17 cellular contexts compared by ENCODE assay signal in the genomic region with DNA sequence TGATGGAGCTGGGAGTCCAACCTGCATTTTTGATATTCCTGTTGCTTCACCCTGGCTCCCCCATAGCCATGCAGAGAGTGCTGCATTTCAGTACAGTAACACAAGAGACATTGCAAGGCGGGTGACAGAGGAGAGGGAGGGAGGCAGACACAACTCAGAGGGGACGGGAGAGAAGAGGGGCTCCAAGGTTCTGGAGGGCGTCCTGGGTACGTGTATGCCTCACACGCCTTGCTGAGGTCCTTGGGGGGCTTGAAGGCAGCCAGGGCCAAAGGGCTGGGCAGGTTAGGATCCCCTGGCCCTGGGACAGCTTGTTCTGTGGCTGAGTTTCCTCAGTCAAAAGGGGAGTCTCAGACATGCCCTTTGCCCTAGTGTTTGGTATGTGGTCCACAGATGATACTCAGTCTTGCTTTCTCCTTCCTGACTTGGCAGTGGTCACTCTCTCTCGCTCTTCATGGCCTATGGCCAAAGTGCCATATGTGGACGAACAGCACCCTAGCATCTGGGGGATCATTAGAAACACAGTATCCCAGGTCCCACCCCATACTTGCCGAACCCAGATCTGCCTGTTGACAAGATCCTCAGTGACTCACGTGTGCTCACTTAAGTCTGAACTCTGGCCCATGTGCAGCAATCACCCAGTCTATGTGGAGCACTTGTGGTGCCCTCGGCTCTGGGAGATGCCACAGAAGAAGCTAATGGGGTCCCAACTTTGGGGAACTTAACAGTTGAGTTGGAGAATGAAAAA. TPM values are rescaled to one million over a fixed set of nuclear protein-coding genes. Genes with fewer than 3 reads are reported as not detected.
"Had no signal": no experiment of that assay in that cellular context is flagged by ENCODE, and none has a peak within 500 bp of the region (broad histone marks: within the 10 kb centered on the region; RNA-seq: fewer than 3 reads in every experiment).

No MANE protein-coding gene starts in this region.

- FAIRE-seq: keratinocyte had no signal

- DNase-seq: activated CD4-positive, alpha-beta T cell treated with anti-CD3 and anti-CD28 coated beads, Interleukin-2, amount 50 U/mL, for 1 hour; activated T-cell treated with anti-CD3 and anti-CD28 coated beads for 4 hours; anterior cingulate cortex; brain microvascular endothelial cell; cortex of kidney; effector CD8-positive, alpha-beta T cell; mammary epithelial cell; natural killer cell had no signal

- ATAC-seq: activated CD4-positive, CD25-positive, alpha-beta regulatory T cell treated with anti-CD3 and anti-CD28 coated beads, Interleukin-2, amount 50 U/mL, for 24 hours; gastroesophageal sphincter; left lobe of liver; natural killer cell had no signal

- H3K27ac ChIP-seq: brain microvascular endothelial cell, right atrium auricular region, SK-N-MC, vagina had no signal

- H3K36me3 ChIP-seq: brain microvascular endothelial cell, right atrium auricular region, vagina had no signal

- H3K4me1 Mint-ChIP-seq: natural killer cell had no signal

- H3K27ac Mint-ChIP-seq: activated naive CD8-positive, alpha-beta T cell; natural killer cell had no signal

- H3K4me3 Mint-ChIP-seq: activated naive CD8-positive, alpha-beta T cell; natural killer cell had no signal

- H3K4me3 ChIP-seq: gastroesophageal sphincter, right atrium auricular region, SK-N-MC, vagina had no signal

- H3K27me3 Mint-ChIP-seq: activated naive CD8-positive, alpha-beta T cell had no signal

- H3K9me3 ChIP-seq: gastroesophageal sphincter, right atrium auricular region, vagina had no signal

- H3K36me3 Mint-ChIP-seq: natural killer cell had no signal

- H3K9me3 Mint-ChIP-seq: natural killer cell had no signal

- H3K27me3 ChIP-seq: brain microvascular endothelial cell, right atrium auricular region, vagina had no signal

RNA-seq across cellular contexts. Expression of a gene that starts 52.9 kb away (rescaled TPM):
- total RNA-seq: activated CD8-positive, alpha-beta memory T cell treated with anti-CD3 and anti-CD28 coated beads for 36 hours; mammary epithelial cell; natural killer cell had no signal
- polyA plus RNA-seq: keratinocyte, mammary epithelial cell had no signal
